Comparison of ENCODE assay signal across 28 cellular contexts in genomic region chr11:64610596-64610995, GRCh38. TPM values are rescaled to one million over a fixed set of nuclear protein-coding genes. Genes with fewer than 3 reads are reported as not detected.
"Had no signal": no experiment of that assay in that cellular context is flagged by ENCODE, and none has a peak within 500 bp of the region (broad histone marks: within the 10 kb centered on the region; RNA-seq: fewer than 3 reads in every experiment).

No MANE protein-coding gene starts in this region.

- H2AFZ ChIP-seq: hepatocyte had no signal

- H3K9me3 ChIP-seq: neutrophil, psoas muscle, sigmoid colon, stomach, thoracic aorta, transverse colon had no signal

- H3K27me3 Mint-ChIP-seq: natural killer cell treated with Interleukin-12 subunit alpha and Interleukin-12 subunit beta and Interleukin-15 and Interleukin-18, amount 100 ng/mL, for 72 hours had no signal

- H3K4me2 ChIP-seq: hepatocyte had no signal

- H3K27ac ChIP-seq: hepatocyte, neutrophil, psoas muscle, sigmoid colon, skin epidermis, stomach, thoracic aorta, transverse colon had no signal

- DNase-seq: cortex of kidney; dorsolateral prefrontal cortex; effector CD8-positive, alpha-beta T cell; foreskin melanocyte; head of caudate nucleus; kidney; left colon; left ventricle myocardium superior; mesenchymal stem cell; midbrain; psoas muscle; retina; sigmoid colon; stimulated activated CD4-positive, alpha-beta T cell treated with anti-CD3 and anti-CD28 coated beads, Interleukin-2, amount 100 ng/mL, for 24 hours; stimulated activated CD4-positive, alpha-beta T cell treated with anti-CD3 and anti-CD28 coated beads, Interleukin-4, amount 100 ng/mL, for 4 hours; stimulated activated naive CD4-positive, alpha-beta T cell; stomach; substantia nigra; transverse colon had no signal

- H3K4me3 Mint-ChIP-seq: natural killer cell treated with Interleukin-12 subunit alpha and Interleukin-12 subunit beta and Interleukin-15 and Interleukin-18, amount 100 ng/mL, for 72 hours had no signal

- H3K27me3 ChIP-seq: dorsolateral prefrontal cortex, hepatocyte, sigmoid colon, transverse colon had no signal

- H3K27ac Mint-ChIP-seq: natural killer cell treated with Interleukin-12 subunit alpha and Interleukin-12 subunit beta and Interleukin-15 and Interleukin-18, amount 100 ng/mL, for 72 hours had no signal

- H3K4me3 ChIP-seq: dorsolateral prefrontal cortex, hepatocyte, lung, psoas muscle, sigmoid colon, skin epidermis, stomach, thoracic aorta, transverse colon had no signal

- H3K79me2 ChIP-seq: hepatocyte had no signal

- H3K36me3 ChIP-seq: neutrophil, stomach, transverse colon had no signal

- ATAC-seq: left colon; left ventricle myocardium superior; natural killer cell treated with Interleukin-12 subunit alpha and Interleukin-12 subunit beta and Interleukin-15 and Interleukin-18, amount 100 ng/mL, for 72 hours; psoas muscle had no signal

- H3K9me3 Mint-ChIP-seq: natural killer cell treated with Interleukin-12 subunit alpha and Interleukin-12 subunit beta and Interleukin-15 and Interleukin-18, amount 100 ng/mL, for 72 hours had no signal

- H3K36me3 Mint-ChIP-seq: natural killer cell treated with Interleukin-12 subunit alpha and Interleukin-12 subunit beta and Interleukin-15 and Interleukin-18, amount 100 ng/mL, for 72 hours had no signal

- H3K4me1 ChIP-seq: psoas muscle had no signal

RNA-seq across cellular contexts. Expression of gene SLC22A12, which starts 19.6 kb away (rescaled TPM):
- total RNA-seq: dorsolateral prefrontal cortex; hepatocyte; left colon; left ventricle myocardium superior; lung; natural killer cell treated with Interleukin-12 subunit alpha and Interleukin-12 subunit beta and Interleukin-15 and Interleukin-18, amount 100 ng/mL, for 72 hours; osteoblast; psoas muscle; sigmoid colon; stomach; thoracic aorta; transverse colon; urinary bladder had no signal
- polyA plus RNA-seq: esophagus, lung, psoas muscle, sigmoid colon, stomach, urinary bladder had no signal

RNA-seq across cellular contexts. Expression of gene SLC22A11, which starts 54.9 kb away (rescaled TPM):
- total RNA-seq: left ventricle myocardium superior; lung; natural killer cell treated with Interleukin-12 subunit alpha and Interleukin-12 subunit beta and Interleukin-15 and Interleukin-18, amount 100 ng/mL, for 72 hours; osteoblast; psoas muscle; sigmoid colon; stomach; thoracic aorta; transverse colon; urinary bladder had no signal
- polyA plus RNA-seq: esophagus, psoas muscle, stomach had no signal
